ENCODE assay signal across 9 cellular contexts in the genomic region with DNA sequence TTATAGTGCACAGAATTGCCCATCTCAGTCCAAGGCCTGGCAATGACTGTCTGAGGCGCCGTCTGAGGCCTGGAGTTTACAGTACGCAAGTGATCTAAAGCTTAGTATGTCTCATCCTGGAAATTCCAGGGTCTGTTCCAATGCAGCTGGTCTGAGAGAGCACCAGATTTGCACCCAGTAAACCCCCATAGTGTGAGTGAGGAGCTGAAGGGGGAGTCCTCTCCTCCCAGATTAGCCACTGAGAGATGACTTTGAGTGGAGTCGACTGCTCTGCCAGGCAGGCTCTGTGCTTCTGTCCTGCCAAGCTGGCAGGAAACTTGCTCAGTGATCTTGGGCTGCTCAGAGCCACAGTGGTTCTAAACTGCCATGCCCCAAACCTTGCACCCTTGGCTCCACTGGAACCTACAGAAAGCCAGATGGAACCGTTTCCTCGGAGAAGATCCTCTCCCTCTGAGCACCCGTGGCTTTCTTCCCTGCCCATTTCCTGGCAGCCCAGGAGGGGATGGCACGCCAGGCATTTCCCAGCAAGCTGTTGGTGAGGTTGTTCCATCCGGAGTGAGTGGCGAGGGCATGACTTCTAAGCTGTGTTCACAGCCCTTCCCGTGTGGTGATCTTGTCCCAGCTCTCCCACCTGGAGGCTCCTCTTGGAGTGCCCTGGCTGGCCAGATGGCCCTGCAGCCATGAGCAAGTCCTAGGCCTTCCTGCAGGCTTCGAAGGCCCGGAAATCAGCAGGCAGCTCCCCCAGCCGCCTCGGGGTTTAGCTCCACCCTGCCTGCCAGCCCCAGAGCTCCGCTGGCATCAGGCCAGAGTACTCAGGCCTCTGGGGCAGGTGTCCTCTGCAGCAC.
DNase-seq lines count a peak whose midpoint lies in the region; ATAC-seq, FAIRE-seq and TF ChIP-seq lines count a peak whose summit lies in the region.
"Had no signal": no experiment of that assay in that cellular context is flagged by ENCODE, and none has a peak within 500 bp of the region (broad histone marks: within the 10 kb centered on the region; RNA-seq: fewer than 3 reads in every experiment).

No MANE protein-coding gene starts in this region.

- H3K36me3 ChIP-seq in BLaER1 (no peaks in the 10 kb centered on the region), WERI-Rb-1 (no peaks in the 10 kb centered on the region), right lobe of liver (no peaks in the 10 kb centered on the region)

- no peak for TF ChIP-seq POLR2A in right lobe of liver (IDR thresholded peaks at IDR 0.05)

- POLR2A ChIA-PET in naive thymus-derived CD8-positive, alpha-beta T cell (lab: Charles Lee), result no interaction called here

- no peak for FAIRE-seq in HTR-8/SVneo (lab: Jason Lieb, UNC)

- intact Hi-C loops in right lobe of liver (cut with DNase I), result loop anchor here (10.0 kb wide), 4 partner anchors 190 to 920 kb away; no protein-coding TSS in a partner anchor

- no peak overlapping the region for H3K9ac ChIP-seq in BLaER1

- H3K4me1 ChIP-seq in BLaER1, result peaks cover 70% of the 10 kb centered on the region
- H3K4me1 ChIP-seq in right lobe of liver, result peaks cover 0 to 24% (median 2%) of the 10 kb centered on the region in 4 donors

- H3K36me3 Mint-ChIP-seq in naive thymus-derived CD8-positive, alpha-beta T cell, result no peaks in the 10 kb centered on the region
- H3K36me3 Mint-ChIP-seq: CD4-positive, CD25-positive, alpha-beta regulatory T cell had no signal

- no peaks in the 10 kb centered on the region for H4K20me1 ChIP-seq in BLaER1

- no peak overlapping the region for H3K4me3 Mint-ChIP-seq in naive thymus-derived CD8-positive, alpha-beta T cell
- H3K4me3 Mint-ChIP-seq: CD4-positive, CD25-positive, alpha-beta regulatory T cell had no signal

- no peak overlapping the region for H3K4me3 ChIP-seq in BLaER1
- H3K4me3 ChIP-seq in WERI-Rb-1 (ENCODE audit: low read depth, low read length), result no peak overlapping the region
- no peak overlapping the region for H3K4me3 ChIP-seq in right lobe of liver

- H3K27ac ChIP-seq in BLaER1, result peak overlapping the region; percentile 59
- peak overlapping the region; percentile 19 for H3K27ac ChIP-seq in WERI-Rb-1
- peak overlapping the region in 1 of 3 donors; percentile 54 for H3K27ac ChIP-seq in right lobe of liver

- DNase-seq in NCI-H2029 treated with DMSO at 0.1 percent for 48 hours (lab: John Stamatoyannopoulos, UW) (peak; percentile 84), WERI-Rb-1 (peak; percentile 35), right lobe of liver (peak; percentile 78 to 87 (median 81)), HTR-8/SVneo (ENCODE audit: insufficient read length, low spot score) (no peak), T-helper 2 cell (no peak)
- no peak for DNase-seq in naive thymus-derived CD8-positive, alpha-beta T cell
- DNase-seq: CD4-positive, CD25-positive, alpha-beta regulatory T cell had no signal

- H3K27me3 Mint-ChIP-seq in naive thymus-derived CD8-positive, alpha-beta T cell, result peaks cover 0 to 8% (median 0%) of the 10 kb centered on the region in 5 donors
- H3K27me3 Mint-ChIP-seq: CD4-positive, CD25-positive, alpha-beta regulatory T cell had no signal

- 70% methylated on average over 5 of the region's 16 CpGs for WGBS in right lobe of liver (ENCODE audit: insufficient coverage, low coverage, low lambda C conversion rate, missing lambda C conversion rate)

- H3K9me3 ChIP-seq in BLaER1, result no peaks in the 10 kb centered on the region
- peaks cover 4% of the 10 kb centered on the region for H3K9me3 ChIP-seq in WERI-Rb-1 (ENCODE audit: severe bottlenecking)
- no peaks in the 10 kb centered on the region for H3K9me3 ChIP-seq in right lobe of liver

- H3K27me3 ChIP-seq in BLaER1, result no peaks in the 10 kb centered on the region
- no peaks in the 10 kb centered on the region for H3K27me3 ChIP-seq in WERI-Rb-1 (ENCODE audit: insufficient read depth, low read depth, severe bottlenecking)
- H3K27me3 ChIP-seq in right lobe of liver, result no peaks in the 10 kb centered on the region

- no peaks in the 10 kb centered on the region for H3K9me3 Mint-ChIP-seq in naive thymus-derived CD8-positive, alpha-beta T cell
- H3K9me3 Mint-ChIP-seq: CD4-positive, CD25-positive, alpha-beta regulatory T cell had no signal

- peak overlapping the region; percentile 32 for H3K4me2 ChIP-seq in BLaER1

- ATAC-seq in right lobe of liver, result peak; percentile 66 to 81 (median 77)
- no peak for ATAC-seq in naive thymus-derived CD8-positive, alpha-beta T cell
- no peak for ATAC-seq in GM21390 (IDR thresholded peaks at IDR 0.05; ENCODE audit: unreplicated experiment)

- H3K27ac Mint-ChIP-seq in naive thymus-derived CD8-positive, alpha-beta T cell, result no peak overlapping the region
- H3K27ac Mint-ChIP-seq: CD4-positive, CD25-positive, alpha-beta regulatory T cell had no signal

- TF ChIP-seq CTCF in WERI-Rb-1 (IDR thresholded peaks at IDR 0.05; ENCODE audit: low read depth, low read length), result no peak
- no peak for TF ChIP-seq CTCF in right lobe of liver (IDR thresholded peaks at IDR 0.05)

- H3K4me1 Mint-ChIP-seq in naive thymus-derived CD8-positive, alpha-beta T cell, result peaks cover 0 to 10% (median 0%) of the 10 kb centered on the region in 4 donors

Comparison
In these comparisons a context has a peak if more than half of its experiments do, and no peak if none do; other contexts are left out.
1. DNase-seq: peak in NCI-H2029 treated with DMSO at 0.1 percent for 48 hours (single experiment), WERI-Rb-1 (single experiment) and right lobe of liver (3 of 3); none in HTR-8/SVneo (single experiment), naive thymus-derived CD8-positive, alpha-beta T cell (0 of 10) and T-helper 2 cell (0 of 5).
2. ATAC-seq: peak in right lobe of liver (4 of 4); none in naive thymus-derived CD8-positive, alpha-beta T cell (0 of 2) and GM21390 (single experiment).